In the genomic region with DNA sequence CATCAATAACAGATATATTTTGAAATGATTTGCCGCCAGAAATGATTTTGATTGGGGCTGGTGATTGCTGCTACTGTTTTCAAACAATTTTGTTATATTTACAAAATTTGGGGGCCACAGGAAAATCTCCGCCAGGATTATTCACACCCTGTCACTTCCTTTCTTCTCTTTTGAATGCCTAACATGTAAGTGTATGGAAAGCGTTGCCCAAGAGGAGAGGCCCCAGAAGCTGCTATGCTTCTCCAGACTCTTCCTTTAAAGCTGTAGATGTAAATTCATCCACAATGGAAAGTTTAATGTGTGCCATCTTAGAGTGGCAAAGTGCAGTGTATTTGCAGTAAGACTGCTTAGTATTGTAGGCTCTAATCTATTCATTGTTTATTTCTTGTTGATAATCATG, we compare ENCODE assay signal across 19 cellular contexts.
DNase-seq lines count a peak whose midpoint lies in the region; FAIRE-seq and TF ChIP-seq lines count a peak whose summit lies in the region.
"Had no signal": no experiment of that assay in that cellular context is flagged by ENCODE, and none has a peak within 500 bp of the region (broad histone marks: within the 10 kb centered on the region; RNA-seq: fewer than 3 reads in every experiment).

No MANE protein-coding gene starts in this region.

- POLR2A ChIA-PET in MCF 10A (lab: Yijun Ruan, JAX) (interaction anchor here (1.5 to 6.3 kb wide), 6 partner anchors 8 to 140 kb away, joined by 3 to 87 read pairs (median 46); partner anchors contain the start of gene LRIG3), endothelial cell of umbilical vein (lab: Charles Lee) (no interaction called here)

- H3K36me3 ChIP-seq in mammary epithelial cell (ENCODE audit: insufficient read depth, low read length) (no peaks in the 10 kb centered on the region), endothelial cell of umbilical vein (ENCODE audit: control insufficient read depth in 2 of 2, extremely low read depth in 1 of 2, insufficient read depth in 2 of 2, low read length in 2 of 2) (no peaks in the 10 kb centered on the region), BE2C (no peaks in the 10 kb centered on the region)

- dilution Hi-C loops in mammary epithelial cell (cut with HindIII; ENCODE audit: low sequenced_read_pairs): no loop called here
- dilution Hi-C loops in endothelial cell of umbilical vein (cut with MboI; ENCODE audit: extremely low pct_ligation_motif_present, low sequenced_read_pairs): no loop called here

- H3K4me1 Mint-ChIP-seq in MCF 10A (ENCODE audit: insufficient read depth, unreplicated experiment) (peaks cover 28% of the 10 kb centered on the region), nephron progenitor cell (peaks cover 46% of the 10 kb centered on the region), osteocyte (ENCODE audit: unreplicated experiment) (peaks cover 8% of the 10 kb centered on the region)

- no peaks in the 10 kb centered on the region for H3K36me3 Mint-ChIP-seq in MCF 10A (ENCODE audit: insufficient read depth, unreplicated experiment)
- H3K36me3 Mint-ChIP-seq in nephron progenitor cell (ENCODE audit: low read depth): no peaks in the 10 kb centered on the region
- H3K36me3 Mint-ChIP-seq in osteocyte (ENCODE audit: unreplicated experiment): no peaks in the 10 kb centered on the region

- H3K4me3 Mint-ChIP-seq in MCF 10A (ENCODE audit: unreplicated experiment) (no peak overlapping the region), nephron progenitor cell (no peak overlapping the region), osteocyte (ENCODE audit: unreplicated experiment) (no peak overlapping the region)

- no peak for TF ChIP-seq POLR2A in endothelial cell of umbilical vein (IDR thresholded peaks at IDR 0.05; ENCODE audit: low read depth, low read length)

- H3K9me1 ChIP-seq in endothelial cell of umbilical vein (replicated peaks; ENCODE audit: control insufficient read depth, extremely low read depth, insufficient read depth, low read length): no peaks in the 10 kb centered on the region

- H3K27ac ChIP-seq in mammary epithelial cell (ENCODE audit: insufficient read depth, low read depth, low read length): no peak overlapping the region
- peak overlapping the region; percentile 76 for H3K27ac ChIP-seq in endothelial cell of umbilical vein (ENCODE audit: insufficient read depth, low read depth, low read length)
- H3K27ac ChIP-seq: 22Rv1 had no signal

- H3K27ac Mint-ChIP-seq in MCF 10A (ENCODE audit: low read depth, unreplicated experiment) (peak overlapping the region; percentile 3), nephron progenitor cell (peak overlapping the region; percentile 36), osteocyte (ENCODE audit: unreplicated experiment) (no peak overlapping the region)

- no peak for TF ChIP-seq CTCF in MCF 10A (IDR thresholded peaks at IDR 0.05; ENCODE audit: unreplicated experiment)
- TF ChIP-seq CTCF in mammary epithelial cell (conservative IDR thresholded peaks at IDR 0.05 in 1 of 2, IDR thresholded peaks at IDR 0.05 in 1 of 2; ENCODE audit: extremely low read depth in 1 of 2, insufficient read depth in 1 of 2, low read depth in 1 of 2, low read length in 2 of 2): no peak
- TF ChIP-seq CTCF in endothelial cell of umbilical vein (IDR thresholded peaks at IDR 0.05; ENCODE audit: extremely low read depth in 1 of 2, insufficient read depth in 1 of 2, low read depth in 1 of 2, low read length in 2 of 2): no peak
- no peak for TF ChIP-seq CTCF in nephron progenitor cell (IDR thresholded peaks at IDR 0.05)
- no peak for TF ChIP-seq CTCF in osteocyte (IDR thresholded peaks at IDR 0.05)
- no peak for TF ChIP-seq CTCF in BE2C (IDR thresholded peaks at IDR 0.05; ENCODE audit: low read depth, low read length)

- H3K9me3 Mint-ChIP-seq in MCF 10A (ENCODE audit: unreplicated experiment) (no peaks in the 10 kb centered on the region), nephron progenitor cell (no peaks in the 10 kb centered on the region), osteocyte (ENCODE audit: unreplicated experiment) (no peaks in the 10 kb centered on the region)

- 88% methylated on average over 3 of the region's 3 CpGs for WGBS in mammary epithelial cell (ENCODE audit: low coverage, missing lambda C conversion rate)

- intact Hi-C loops in MCF 10A (cut with micrococcal nuclease): no loop called here
- intact Hi-C loops in mammary epithelial cell (cut with micrococcal nuclease): no loop called here
- intact Hi-C loops in endothelial cell of umbilical vein (cut with micrococcal nuclease): no loop called here

- H4K20me1 ChIP-seq in mammary epithelial cell (ENCODE audit: insufficient read depth, low read length) (no peaks in the 10 kb centered on the region), endothelial cell of umbilical vein (replicated peaks; ENCODE audit: control insufficient read depth, extremely low read depth, insufficient read depth, low read length) (no peaks in the 10 kb centered on the region)

- FAIRE-seq in endothelial cell of umbilical vein (lab: Jason Lieb, UNC): no peak
- FAIRE-seq: G401.6 had no signal

- CTCF ChIA-PET in MCF 10A (lab: Yijun Ruan, JAX): interaction anchor here (2.8 kb wide), 1 partner anchor 10 kb away, joined by 8 read pairs; no protein-coding TSS in a partner anchor
- CTCF ChIA-PET in mammary epithelial cell (lab: Charles Lee; ENCODE audit: low non-redundant PET): no interaction called here
- CTCF ChIA-PET in endothelial cell of umbilical vein (lab: Charles Lee): interaction anchor here (2.5 kb wide), 1 partner anchor 13 kb away, joined by 14 read pairs; no protein-coding TSS in a partner anchor

- H2AFZ ChIP-seq in mammary epithelial cell (ENCODE audit: low read depth, low read length): no peak overlapping the region
- peak overlapping the region; percentile 8 for H2AFZ ChIP-seq in endothelial cell of umbilical vein (ENCODE audit: low read depth, low read length)

- H3K4me2 ChIP-seq in mammary epithelial cell (ENCODE audit: insufficient read depth, low read depth, low read length) (no peak overlapping the region), endothelial cell of umbilical vein (ENCODE audit: insufficient read depth, low read length) (no peak overlapping the region)
- H3K4me2 ChIP-seq: SK-N-SH had no signal

- H3K9ac ChIP-seq in mammary epithelial cell (ENCODE audit: insufficient read depth, low read length) (no peak overlapping the region), endothelial cell of umbilical vein (replicated peaks; ENCODE audit: extremely low read depth, insufficient read depth, low read length) (no peak overlapping the region)
- H3K9ac ChIP-seq: SK-N-SH had no signal

- H3K9me3 ChIP-seq in mammary epithelial cell (replicated peaks; ENCODE audit: insufficient read depth, low read length): no peaks in the 10 kb centered on the region
- no peaks in the 10 kb centered on the region for H3K9me3 ChIP-seq in endothelial cell of umbilical vein (replicated peaks; ENCODE audit: control insufficient read depth, insufficient read depth, low read length)
- no peaks in the 10 kb centered on the region for H3K9me3 ChIP-seq in BE2C
- H3K9me3 ChIP-seq: SK-N-SH had no signal

- H3K4me3 ChIP-seq in mammary epithelial cell (replicated peaks in 1 of 3; ENCODE audit: insufficient read depth in 1 of 3, low read depth in 2 of 3, low read length in 3 of 3): no peak overlapping the region
- H3K4me3 ChIP-seq in endothelial cell of umbilical vein (replicated peaks in 1 of 3; ENCODE audit: insufficient read depth in 1 of 3, low read depth in 1 of 3, low read length in 3 of 3): no peak overlapping the region
- H3K4me3 ChIP-seq in BE2C (ENCODE audit: low read depth, low read length): no peak overlapping the region

- H3K79me2 ChIP-seq in mammary epithelial cell (ENCODE audit: insufficient read depth, low read length): no peaks in the 10 kb centered on the region
- no peaks in the 10 kb centered on the region for H3K79me2 ChIP-seq in endothelial cell of umbilical vein (ENCODE audit: control insufficient read depth, insufficient read depth, low read length)

- DNase-seq in MCF 10A (ENCODE audit: unreplicated experiment) (no peak), mammary epithelial cell (no peak), endothelial cell of umbilical vein (ENCODE audit: low read depth, low spot score) (peak; percentile 29), nephron progenitor cell (no peak), osteocyte (ENCODE audit: extremely low spot score, unreplicated experiment) (no peak), BE2C (no peak), NCI-H1417 (lab: John Stamatoyannopoulos, UW) (no peak)
- DNase-seq in stimulated activated CD4-positive, alpha-beta T cell treated with anti-CD3 and anti-CD28 coated beads, Interleukin-4, amount 100 ng/mL, for 1 hour: no peak
- DNase-seq: DMS 273 treated with DMSO at 0.1 percent for 48 hours, DND-41, NCI-H1092 treated with DMSO at 0.1 percent for 48 hours, NCI-H1694, NCI-H2081 treated with DMSO at 0.1 percent for 48 hours, NCI-H510A, NCI-H748 treated with DMSO at 0.1 percent for 48 hours, SHP77 treated with DMSO at 0.1 percent for 48 hours, SK-N-SH had no signal

- no peaks in the 10 kb centered on the region for H3K27me3 Mint-ChIP-seq in MCF 10A (ENCODE audit: insufficient read depth, unreplicated experiment)
- H3K27me3 Mint-ChIP-seq in nephron progenitor cell (ENCODE audit: low read depth, poor library complexity): peaks cover 3% of the 10 kb centered on the region
- no peaks in the 10 kb centered on the region for H3K27me3 Mint-ChIP-seq in osteocyte (ENCODE audit: unreplicated experiment)

- no TSS peak for BruUV-seq in MCF 10A (replicated peaks; lab: Mats Ljungman, UMichigan)
- no TSS peak for BruUV-seq in mammary epithelial cell (replicated peaks; lab: Mats Ljungman, UMichigan)
- no TSS peak for BruUV-seq in endothelial cell of umbilical vein (replicated peaks; lab: Mats Ljungman, UMichigan)

- in situ Hi-C loops in mammary epithelial cell (cut with MboI; ENCODE audit: low sequenced_read_pairs in 2 of 2): no loop called here

- H3K27me3 ChIP-seq in mammary epithelial cell (ENCODE audit: insufficient read depth, low read length) (no peaks in the 10 kb centered on the region), endothelial cell of umbilical vein (ENCODE audit: control insufficient read depth in 2 of 2, insufficient read depth in 2 of 2, low read length in 2 of 2) (no peaks in the 10 kb centered on the region), BE2C (no peaks in the 10 kb centered on the region)

- H3K4me1 ChIP-seq in mammary epithelial cell (ENCODE audit: insufficient read depth, low read length): peaks cover 34% of the 10 kb centered on the region
- H3K4me1 ChIP-seq in endothelial cell of umbilical vein (ENCODE audit: control insufficient read depth, extremely low read depth, insufficient read depth, low read length): peaks cover 26% of the 10 kb centered on the region
- H3K4me1 ChIP-seq in BE2C: no peaks in the 10 kb centered on the region

TF ChIP-seq in endothelial cell of umbilical vein, 7 proteins besides CTCF, POLR2A, EP300 and RAD21:
- TF ChIP-seq POLR2AphosphoS5 (IDR thresholded peaks at IDR 0.05; ENCODE audit: insufficient read depth, low read depth, low read length) (no peak), JUN (IDR thresholded peaks at IDR 0.05; ENCODE audit: borderline replicate concordance, insufficient read depth, insufficient read length, low read depth) (no peak), MAX (IDR thresholded peaks at IDR 0.05; ENCODE audit: insufficient read depth, insufficient read length) (no peak)
TF ChIP-seq in endothelial cell of umbilical vein: peak in this region for 0.
